Comparison of ENCODE assay signal across 31 cellular contexts in genomic region chr2:236612737-236613136, GRCh38. TPM values are rescaled to one million over a fixed set of nuclear protein-coding genes. Genes with fewer than 3 reads are reported as not detected.
"Had no signal": no experiment of that assay in that cellular context is flagged by ENCODE, and none has a peak within 500 bp of the region (broad histone marks: within the 10 kb centered on the region; RNA-seq: fewer than 3 reads in every experiment).

No MANE protein-coding gene starts in this region.

- H3K27ac ChIP-seq: breast epithelium, gastrocnemius medialis, hepatocyte, ovary, prostate gland, sigmoid colon, stomach, tibial artery had no signal

- H3K27me3 Mint-ChIP-seq: activated naive CD4-positive, alpha-beta T cell treated with anti-CD3 and anti-CD28 coated beads, Interleukin-2, amount 50 U/mL, for 24 hours had no signal

- ATAC-seq: activated naive CD8-positive, alpha-beta T cell treated with anti-CD3 and anti-CD28 coated beads, Interleukin-2, amount 50 U/mL, for 24 hours; activated T-helper 17 cell treated with anti-CD3 and anti-CD28 coated beads, Interleukin-2, amount 50 U/mL, for 72 hours; gastrocnemius medialis had no signal

- H3K27ac Mint-ChIP-seq: activated CD4-positive, alpha-beta memory T cell treated with anti-CD3 and anti-CD28 coated beads, Interleukin-2, amount 10 ng/mL, durations not matched to agents 7 days and 5 days; activated CD4-positive, alpha-beta T cell treated with anti-CD3 and anti-CD28 coated beads, Interleukin-2, amount 10 ng/mL, durations not matched to agents 7 days and 5 days; activated naive CD4-positive, alpha-beta T cell treated with anti-CD3 and anti-CD28 coated beads, Interleukin-2, amount 50 U/mL, for 24 hours; activated naive CD8-positive, alpha-beta T cell treated with anti-CD3 and anti-CD28 coated beads, Interleukin-2, amount 50 U/mL, for 24 hours; activated T-cell treated with anti-CD3 and anti-CD28 coated beads, Interleukin-2, amount 50 U/mL, for 24 hours; activated T-helper 17 cell treated with anti-CD3 and anti-CD28 coated beads, Interleukin-2, amount 50 U/mL, for 72 hours; mesothelial cell of epicardium; naive B cell; nephron progenitor cell; stimulated activated naive B cell treated with anti-CD40 and anti-IgM and Interleukin-4, amounts not matched to agents 10 μg/mL and 1 μg/mL and 100 μg/mL, for 72 hours had no signal

- H3K27me3 ChIP-seq: breast epithelium, gastrocnemius medialis, hepatocyte, ovary, sigmoid colon, stomach, tibial artery had no signal

- DNase-seq: activated CD4-positive, alpha-beta memory T cell treated with anti-CD3 and anti-CD28 coated beads, Interleukin-2, amount 10 ng/mL, durations not matched to agents 7 days and 5 days; activated CD4-positive, alpha-beta T cell treated with anti-CD3 and anti-CD28 coated beads for 1 hour; activated CD4-positive, alpha-beta T cell treated with anti-CD3 and anti-CD28 coated beads, Interleukin-2, amount 10 ng/mL, durations not matched to agents 7 days and 5 days; activated CD8-positive, alpha-beta memory T cell treated with anti-CD3 and anti-CD28 coated beads, Interleukin-2, amount 50 U/mL, for 48 hours; activated gamma-delta T cell treated with Interleukin-2 at 50 U/mL for 16 hours; activated naive CD8-positive, alpha-beta T cell treated with anti-CD3 and anti-CD28 coated beads, Interleukin-2, amount 50 U/mL, for 24 hours; activated T-cell treated with anti-CD3 and anti-CD28 coated beads, Interleukin-2, amount 50 U/mL, for 24 hours; amygdala; effector CD8-positive, alpha-beta T cell; gastrocnemius medialis; glutamatergic neuron; naive B cell; nephron progenitor cell; ovary; sigmoid colon; small intestine; stimulated activated CD4-positive, alpha-beta T cell treated with anti-CD3 and anti-CD28 coated beads, Interleukin-1b, Interleukin-23, amount 100 ng/mL, for 48 hours; stimulated activated CD4-positive, alpha-beta T cell treated with anti-CD3 and anti-CD28 coated beads, Interleukin-4, amount 100 ng/mL, for 4 hours; stimulated activated CD8-positive, alpha-beta memory T cell treated with anti-CD3 and anti-CD28 coated beads, Interleukin-4, amount 100 ng/mL, for 48 hours; stimulated activated naive B cell treated with anti-CD40 and anti-IgM and Interleukin-4, amounts not matched to agents 10 μg/mL and 1 μg/mL and 100 μg/mL, for 72 hours; stomach; T-helper 2 cell; tibial artery had no signal

- H3K36me3 Mint-ChIP-seq: activated naive CD4-positive, alpha-beta T cell treated with anti-CD3 and anti-CD28 coated beads, Interleukin-2, amount 50 U/mL, for 24 hours; mesothelial cell of epicardium; naive B cell; stimulated activated naive B cell treated with anti-CD40 and anti-IgM and Interleukin-4, amounts not matched to agents 10 μg/mL and 1 μg/mL and 100 μg/mL, for 72 hours had no signal

- H3K4me3 ChIP-seq: breast epithelium, gastrocnemius medialis, hepatocyte, ovary, prostate gland, sigmoid colon, stomach, tibial artery had no signal

- H3K4me3 Mint-ChIP-seq: activated CD4-positive, alpha-beta memory T cell treated with anti-CD3 and anti-CD28 coated beads, Interleukin-2, amount 10 ng/mL, durations not matched to agents 7 days and 5 days; activated CD4-positive, alpha-beta T cell treated with anti-CD3 and anti-CD28 coated beads, Interleukin-2, amount 10 ng/mL, durations not matched to agents 7 days and 5 days; activated naive CD4-positive, alpha-beta T cell treated with anti-CD3 and anti-CD28 coated beads, Interleukin-2, amount 50 U/mL, for 24 hours; activated naive CD8-positive, alpha-beta T cell treated with anti-CD3 and anti-CD28 coated beads, Interleukin-2, amount 50 U/mL, for 24 hours; activated T-cell treated with anti-CD3 and anti-CD28 coated beads, Interleukin-2, amount 50 U/mL, for 24 hours; activated T-helper 17 cell treated with anti-CD3 and anti-CD28 coated beads, Interleukin-2, amount 50 U/mL, for 72 hours; central memory CD8-positive, alpha-beta T cell; mesothelial cell of epicardium; naive B cell; nephron progenitor cell; stimulated activated naive B cell treated with anti-CD40 and anti-IgM and Interleukin-4, amounts not matched to agents 10 μg/mL and 1 μg/mL and 100 μg/mL, for 72 hours had no signal

- H3K9me3 ChIP-seq: breast epithelium, gastrocnemius medialis, ovary, prostate gland, sigmoid colon, stomach, tibial artery had no signal

- H3K9me3 Mint-ChIP-seq: activated CD4-positive, alpha-beta memory T cell treated with anti-CD3 and anti-CD28 coated beads, Interleukin-2, amount 10 ng/mL, durations not matched to agents 7 days and 5 days; activated CD4-positive, alpha-beta T cell treated with anti-CD3 and anti-CD28 coated beads, Interleukin-2, amount 10 ng/mL, durations not matched to agents 7 days and 5 days; activated naive CD4-positive, alpha-beta T cell treated with anti-CD3 and anti-CD28 coated beads, Interleukin-2, amount 50 U/mL, for 24 hours; activated naive CD8-positive, alpha-beta T cell treated with anti-CD3 and anti-CD28 coated beads, Interleukin-2, amount 50 U/mL, for 24 hours; activated T-cell treated with anti-CD3 and anti-CD28 coated beads, Interleukin-2, amount 50 U/mL, for 24 hours; activated T-helper 17 cell treated with anti-CD3 and anti-CD28 coated beads, Interleukin-2, amount 50 U/mL, for 72 hours; central memory CD8-positive, alpha-beta T cell; mesothelial cell of epicardium; naive B cell; nephron progenitor cell; stimulated activated naive B cell treated with anti-CD40 and anti-IgM and Interleukin-4, amounts not matched to agents 10 μg/mL and 1 μg/mL and 100 μg/mL, for 72 hours had no signal

- H3K36me3 ChIP-seq: breast epithelium, gastrocnemius medialis, ovary, prostate gland, sigmoid colon, stomach, tibial artery had no signal

- H3K4me1 ChIP-seq: breast epithelium, prostate gland, stomach, tibial artery had no signal

- H3K4me1 Mint-ChIP-seq: activated CD4-positive, alpha-beta memory T cell treated with anti-CD3 and anti-CD28 coated beads, Interleukin-2, amount 10 ng/mL, durations not matched to agents 7 days and 5 days; activated naive CD8-positive, alpha-beta T cell treated with anti-CD3 and anti-CD28 coated beads, Interleukin-2, amount 50 U/mL, for 24 hours; activated T-helper 17 cell treated with anti-CD3 and anti-CD28 coated beads, Interleukin-2, amount 50 U/mL, for 72 hours; naive B cell; stimulated activated naive B cell treated with anti-CD40 and anti-IgM and Interleukin-4, amounts not matched to agents 10 μg/mL and 1 μg/mL and 100 μg/mL, for 72 hours had no signal

RNA-seq across cellular contexts. Expression of gene ACKR3, which starts 43.1 kb away (rescaled TPM):
- total RNA-seq: epithelial cell of proximal tubule had no signal
